1 cellular context compared by ENCODE assay signal in genomic region chr9:16361118-16361517, GRCh38.
TF ChIP-seq lines count a peak whose summit lies in the region.

No MANE protein-coding gene starts in this region.

TF ChIP-seq in SK-N-SH treated with all-trans-retinoic acid at 6 μM for 48 hours, 23 proteins besides CTCF, POLR2A, EP300 and RAD21 (continued from another document):
- TF ChIP-seq TSHZ2 (CRISPR knock-in tag; IDR thresholded peaks at IDR 0.05) (no peak), ISL1 (CRISPR knock-in tag; IDR thresholded peaks at IDR 0.05) (no peak), SNAI2 (CRISPR knock-in tag; IDR thresholded peaks at IDR 0.05) (no peak)
